In the genomic region with DNA sequence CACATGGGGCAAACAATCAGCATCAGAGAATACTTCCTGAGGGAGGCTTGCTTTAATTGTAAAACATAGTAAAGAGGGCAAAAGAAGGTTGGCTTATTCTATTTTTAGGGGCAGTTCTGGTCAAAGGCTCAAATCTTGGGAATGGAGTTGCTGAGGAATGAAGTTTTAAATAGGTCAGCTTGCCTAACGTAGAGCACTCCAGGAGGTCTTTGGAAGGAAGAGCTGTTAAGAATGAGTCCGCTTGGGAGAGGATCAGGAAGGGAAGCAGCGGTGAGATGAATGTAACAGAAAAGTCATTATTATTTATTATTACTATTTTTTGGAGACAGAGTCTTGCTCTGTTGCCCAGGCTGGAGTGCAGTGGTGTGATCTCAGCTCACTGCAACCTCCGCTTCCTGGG, we compare ENCODE assay signal across 22 cellular contexts.
DNase-seq lines count a peak whose midpoint lies in the region; ATAC-seq, FAIRE-seq and TF ChIP-seq lines count a peak whose summit lies in the region.
"Had no signal": no experiment of that assay in that cellular context is flagged by ENCODE, and none has a peak within 500 bp of the region (broad histone marks: within the 10 kb centered on the region; RNA-seq: fewer than 3 reads in every experiment).

No MANE protein-coding gene starts in this region.

- H3K36me3 ChIP-seq in HUES48 (ENCODE audit: control insufficient read depth, insufficient read depth, low read length) = no peaks in the 10 kb centered on the region
- H3K36me3 ChIP-seq in neural progenitor cell = no peaks in the 10 kb centered on the region

- no peak overlapping the region for H3K4me3 Mint-ChIP-seq in neural progenitor cell
- H3K4me3 Mint-ChIP-seq in activated CD4-positive, alpha-beta T cell treated with anti-CD3 and anti-CD28 coated beads, Interleukin-2, amount 10 ng/mL, durations not matched to agents 24 days and 14 days = no peak overlapping the region
- H3K4me3 Mint-ChIP-seq: CD4-positive, alpha-beta memory T cell; H9 had no signal

- no peak for ATAC-seq in GM21360 (IDR thresholded peaks at IDR 0.05; ENCODE audit: unreplicated experiment)
- ATAC-seq: A549, HepG2 had no signal

- H3K9ac ChIP-seq in HUES48 (ENCODE audit: low read depth, low read length) (no peak overlapping the region), neural progenitor cell (no peak overlapping the region)

- H3K4me1 ChIP-seq in HUES48 (ENCODE audit: control insufficient read depth, insufficient read depth, low read length) (peaks cover 41% of the 10 kb centered on the region), neural progenitor cell (peaks cover 6% of the 10 kb centered on the region)

- no peak overlapping the region for H3K27ac Mint-ChIP-seq in neural progenitor cell
- H3K27ac Mint-ChIP-seq in activated CD4-positive, alpha-beta T cell treated with anti-CD3 and anti-CD28 coated beads, Interleukin-2, amount 10 ng/mL, durations not matched to agents 24 days and 14 days = no peak overlapping the region
- H3K27ac Mint-ChIP-seq: IgD-negative memory B cell had no signal

- H3K4me2 ChIP-seq in neural progenitor cell = peak overlapping the region; percentile 4
- H3K4me2 ChIP-seq: A549 had no signal

- no peaks in the 10 kb centered on the region for H3K27me3 ChIP-seq in HUES48 (ENCODE audit: control insufficient read depth, insufficient read depth, low read length)
- H3K27me3 ChIP-seq in neural progenitor cell = no peaks in the 10 kb centered on the region

- FAIRE-seq in GM12891 (lab: Jason Lieb, UNC) = no peak
- FAIRE-seq: A549, HepG2, HTR-8/SVneo had no signal

- peaks cover 12% of the 10 kb centered on the region for H3F3A ChIP-seq in neural progenitor cell (ENCODE audit: low read depth)

- no peak overlapping the region for H2AFZ ChIP-seq in neural progenitor cell (replicated peaks)

- no peaks in the 10 kb centered on the region for H3K9me3 ChIP-seq in HUES48 (ENCODE audit: control insufficient read depth, insufficient read depth, low read length)
- no peaks in the 10 kb centered on the region for H3K9me3 ChIP-seq in neural progenitor cell (ENCODE audit: low read depth)
- H3K9me3 ChIP-seq: A549 had no signal

- peaks cover 7% of the 10 kb centered on the region for H3K36me3 Mint-ChIP-seq in neural progenitor cell
- H3K36me3 Mint-ChIP-seq in activated CD4-positive, alpha-beta T cell treated with anti-CD3 and anti-CD28 coated beads, Interleukin-2, amount 10 ng/mL, durations not matched to agents 24 days and 14 days (ENCODE audit: low read depth) = peaks cover 2% of the 10 kb centered on the region

- H4K20me1 ChIP-seq in neural progenitor cell (ENCODE audit: low read depth) = peaks cover 46% of the 10 kb centered on the region

- intact Hi-C loops in activated CD4-positive, alpha-beta T cell treated with anti-CD3 and anti-CD28 coated beads, Interleukin-2, amount 10 ng/mL, durations not matched to agents 24 days and 14 days (cut with micrococcal nuclease) = no loop called here

- H3K4me3 ChIP-seq in HUES48 (ENCODE audit: low read depth, low read length) (no peak overlapping the region), choroid plexus epithelial cell (ENCODE audit: low read depth, low read length) (no peak overlapping the region), neural progenitor cell (no peak overlapping the region)
- H3K4me3 ChIP-seq: A549 had no signal

- H3K27ac ChIP-seq in HUES48 (ENCODE audit: low read depth, low read length) (peak overlapping the region; percentile 27), neural progenitor cell (no peak overlapping the region)
- H3K27ac ChIP-seq: 22Rv1, A549, C4-2B had no signal

- DNase-seq in EH (ENCODE audit: low read depth) = peak; percentile 20
- DNase-seq in choroid plexus epithelial cell (ENCODE audit: low read depth) = peak; percentile 30
- peak; percentile 8 for DNase-seq in neural progenitor cell (ENCODE audit: low spot score)
- no peak for DNase-seq in activated CD4-positive, alpha-beta T cell treated with anti-CD3 and anti-CD28 coated beads, Interleukin-2, amount 10 ng/mL, durations not matched to agents 24 days and 14 days
- no peak for DNase-seq in activated CD4-positive, alpha-beta T cell treated with anti-CD3 and anti-CD28 coated beads for 4 hours
- DNase-seq in GM12891 (ENCODE audit: insufficient read length, low spot score) = no peak
- DNase-seq: AML-193; CD4-positive, alpha-beta memory T cell; DMS153; DMS79; GF-D8; GOT3; H9; KBM-7 had no signal

- no peak for TF ChIP-seq POLR2A in GM12891 (IDR thresholded peaks at IDR 0.05; ENCODE audit: low read depth, low read length)

- peaks cover 21% of the 10 kb centered on the region for H3K4me1 Mint-ChIP-seq in neural progenitor cell
- H3K4me1 Mint-ChIP-seq in activated CD4-positive, alpha-beta T cell treated with anti-CD3 and anti-CD28 coated beads, Interleukin-2, amount 10 ng/mL, durations not matched to agents 24 days and 14 days = peaks cover 6% of the 10 kb centered on the region

- TF ChIP-seq CTCF in choroid plexus epithelial cell (conservative IDR thresholded peaks at IDR 0.05; ENCODE audit: low read depth, low read length) (no peak), neural progenitor cell (IDR thresholded peaks at IDR 0.05) (no peak)

- H3K79me2 ChIP-seq in neural progenitor cell (ENCODE audit: low read depth) = peaks cover 88% of the 10 kb centered on the region

- H3K9me3 Mint-ChIP-seq in neural progenitor cell = no peaks in the 10 kb centered on the region
- H3K9me3 Mint-ChIP-seq in activated CD4-positive, alpha-beta T cell treated with anti-CD3 and anti-CD28 coated beads, Interleukin-2, amount 10 ng/mL, durations not matched to agents 24 days and 14 days = no peaks in the 10 kb centered on the region
- H3K9me3 Mint-ChIP-seq: CD4-positive, alpha-beta memory T cell; H9; IgD-negative memory B cell had no signal

- H3K27me3 Mint-ChIP-seq in neural progenitor cell (ENCODE audit: insufficient read depth, low read depth) = no peaks in the 10 kb centered on the region
- no peaks in the 10 kb centered on the region for H3K27me3 Mint-ChIP-seq in activated CD4-positive, alpha-beta T cell treated with anti-CD3 and anti-CD28 coated beads, Interleukin-2, amount 10 ng/mL, durations not matched to agents 24 days and 14 days
- H3K27me3 Mint-ChIP-seq: CD4-positive, alpha-beta memory T cell; IgD-negative memory B cell had no signal

TF ChIP-seq in GM12891, 5 proteins besides CTCF, POLR2A, EP300 and RAD21:
- TF ChIP-seq SPI1 (IDR thresholded peaks at IDR 0.05; ENCODE audit: low read depth, low read length) = no peak
- no peak for TF ChIP-seq POLR2AphosphoS5 (IDR thresholded peaks at IDR 0.05; ENCODE audit: low read depth, low read length)
- TF ChIP-seq POU2F2 (IDR thresholded peaks at IDR 0.05; ENCODE audit: low read depth, low read length) = no peak
- TF ChIP-seq PAX5 (IDR thresholded peaks at IDR 0.05; ENCODE audit: insufficient read depth, low read length, severe bottlenecking) = no peak
- TF ChIP-seq TAF1 (IDR thresholded peaks at IDR 0.05; ENCODE audit: low read depth, low read length) = no peak

Comparison
In these comparisons a context has a peak if more than half of its experiments do, and no peak if none do; other contexts are left out.
1. DNase-seq: peak in EH (single experiment), choroid plexus epithelial cell (single experiment) and neural progenitor cell (single experiment); none in activated CD4-positive, alpha-beta T cell treated with anti-CD3 and anti-CD28 coated beads, Interleukin-2, amount 10 ng/mL, durations not matched to agents 24 days and 14 days (single experiment), activated CD4-positive, alpha-beta T cell treated with anti-CD3 and anti-CD28 coated beads for 4 hours (0 of 2) and GM12891 (single experiment).